Comparison of ENCODE assay signal across 1 cellular context in genomic region chr6:47479874-47480273, GRCh38.
TF ChIP-seq lines count a peak whose summit lies in the region.

No MANE protein-coding gene starts in this region.

TF ChIP-seq in SK-N-SH, 30 proteins besides CTCF, POLR2A, EP300 and RAD21 (continued from another document):
- TF ChIP-seq, protein P1, sequence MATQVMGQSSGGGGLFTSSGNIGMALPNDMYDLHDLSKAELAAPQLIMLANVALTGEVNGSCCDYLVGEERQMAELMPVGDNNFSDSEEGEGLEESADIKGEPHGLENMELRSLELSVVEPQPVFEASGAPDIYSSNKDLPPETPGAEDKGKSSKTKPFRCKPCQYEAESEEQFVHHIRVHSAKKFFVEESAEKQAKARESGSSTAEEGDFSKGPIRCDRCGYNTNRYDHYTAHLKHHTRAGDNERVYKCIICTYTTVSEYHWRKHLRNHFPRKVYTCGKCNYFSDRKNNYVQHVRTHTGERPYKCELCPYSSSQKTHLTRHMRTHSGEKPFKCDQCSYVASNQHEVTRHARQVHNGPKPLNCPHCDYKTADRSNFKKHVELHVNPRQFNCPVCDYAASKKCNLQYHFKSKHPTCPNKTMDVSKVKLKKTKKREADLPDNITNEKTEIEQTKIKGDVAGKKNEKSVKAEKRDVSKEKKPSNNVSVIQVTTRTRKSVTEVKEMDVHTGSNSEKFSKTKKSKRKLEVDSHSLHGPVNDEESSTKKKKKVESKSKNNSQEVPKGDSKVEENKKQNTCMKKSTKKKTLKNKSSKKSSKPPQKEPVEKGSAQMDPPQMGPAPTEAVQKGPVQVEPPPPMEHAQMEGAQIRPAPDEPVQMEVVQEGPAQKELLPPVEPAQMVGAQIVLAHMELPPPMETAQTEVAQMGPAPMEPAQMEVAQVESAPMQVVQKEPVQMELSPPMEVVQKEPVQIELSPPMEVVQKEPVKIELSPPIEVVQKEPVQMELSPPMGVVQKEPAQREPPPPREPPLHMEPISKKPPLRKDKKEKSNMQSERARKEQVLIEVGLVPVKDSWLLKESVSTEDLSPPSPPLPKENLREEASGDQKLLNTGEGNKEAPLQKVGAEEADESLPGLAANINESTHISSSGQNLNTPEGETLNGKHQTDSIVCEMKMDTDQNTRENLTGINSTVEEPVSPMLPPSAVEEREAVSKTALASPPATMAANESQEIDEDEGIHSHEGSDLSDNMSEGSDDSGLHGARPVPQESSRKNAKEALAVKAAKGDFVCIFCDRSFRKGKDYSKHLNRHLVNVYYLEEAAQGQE (IDR thresholded peaks at IDR 0.05; ENCODE audit: low read depth, low read length), result no peak
- TF ChIP-seq GATA2 (CRISPR knock-in tag; IDR thresholded peaks at IDR 0.05) (no peak), SIN3A (IDR thresholded peaks at IDR 0.05; ENCODE audit: borderline replicate concordance, low read depth, low read length) (no peak), SMC3 (IDR thresholded peaks at IDR 0.05; ENCODE audit: low read depth, low read length) (no peak), RCOR1 (IDR thresholded peaks at IDR 0.05; ENCODE audit: low read length) (no peak), TCF12 (IDR thresholded peaks at IDR 0.05) (no peak), GABPA (IDR thresholded peaks at IDR 0.05; ENCODE audit: low read depth) (no peak)
- TF ChIP-seq, protein P2, sequence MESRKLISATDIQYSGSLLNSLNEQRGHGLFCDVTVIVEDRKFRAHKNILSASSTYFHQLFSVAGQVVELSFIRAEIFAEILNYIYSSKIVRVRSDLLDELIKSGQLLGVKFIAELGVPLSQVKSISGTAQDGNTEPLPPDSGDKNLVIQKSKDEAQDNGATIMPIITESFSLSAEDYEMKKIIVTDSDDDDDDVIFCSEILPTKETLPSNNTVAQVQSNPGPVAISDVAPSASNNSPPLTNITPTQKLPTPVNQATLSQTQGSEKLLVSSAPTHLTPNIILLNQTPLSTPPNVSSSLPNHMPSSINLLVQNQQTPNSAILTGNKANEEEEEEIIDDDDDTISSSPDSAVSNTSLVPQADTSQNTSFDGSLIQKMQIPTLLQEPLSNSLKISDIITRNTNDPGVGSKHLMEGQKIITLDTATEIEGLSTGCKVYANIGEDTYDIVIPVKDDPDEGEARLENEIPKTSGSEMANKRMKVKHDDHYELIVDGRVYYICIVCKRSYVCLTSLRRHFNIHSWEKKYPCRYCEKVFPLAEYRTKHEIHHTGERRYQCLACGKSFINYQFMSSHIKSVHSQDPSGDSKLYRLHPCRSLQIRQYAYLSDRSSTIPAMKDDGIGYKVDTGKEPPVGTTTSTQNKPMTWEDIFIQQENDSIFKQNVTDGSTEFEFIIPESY (IDR thresholded peaks at IDR 0.05; ENCODE audit: borderline replicate concordance, low read depth), result no peak
- TF ChIP-seq, protein P3, sequence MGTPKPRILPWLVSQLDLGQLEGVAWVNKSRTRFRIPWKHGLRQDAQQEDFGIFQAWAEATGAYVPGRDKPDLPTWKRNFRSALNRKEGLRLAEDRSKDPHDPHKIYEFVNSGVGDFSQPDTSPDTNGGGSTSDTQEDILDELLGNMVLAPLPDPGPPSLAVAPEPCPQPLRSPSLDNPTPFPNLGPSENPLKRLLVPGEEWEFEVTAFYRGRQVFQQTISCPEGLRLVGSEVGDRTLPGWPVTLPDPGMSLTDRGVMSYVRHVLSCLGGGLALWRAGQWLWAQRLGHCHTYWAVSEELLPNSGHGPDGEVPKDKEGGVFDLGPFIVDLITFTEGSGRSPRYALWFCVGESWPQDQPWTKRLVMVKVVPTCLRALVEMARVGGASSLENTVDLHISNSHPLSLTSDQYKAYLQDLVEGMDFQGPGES (IDR thresholded peaks at IDR 0.05; ENCODE audit: low read depth, low read length), result no peak
